Comparison of ENCODE assay signal across 28 cellular contexts in genomic region chr1:223183268-223183862, GRCh38. TPM values are rescaled to one million over a fixed set of nuclear protein-coding genes. Genes with fewer than 3 reads are reported as not detected.
DNase-seq lines count a peak whose midpoint lies in the region; ATAC-seq and TF ChIP-seq lines count a peak whose summit lies in the region.
"Had no signal": no experiment of that assay in that cellular context is flagged by ENCODE, and none has a peak within 500 bp of the region (broad histone marks: within the 10 kb centered on the region; RNA-seq: fewer than 3 reads in every experiment).

No MANE protein-coding gene starts in this region.

- ATAC-seq in activated CD4-positive, alpha-beta T cell treated with anti-CD3 and anti-CD28 coated beads for 36 hours, result peak; percentile 33
- ATAC-seq in activated T-helper 17 cell treated with anti-CD3 and anti-CD28 coated beads, Interleukin-2, amount 50 U/mL, for 72 hours (replicated peaks), result peak; percentile 40
- ATAC-seq in naive thymus-derived CD4-positive, alpha-beta T cell, result peak; percentile 11
- ATAC-seq: body of pancreas, left lobe of liver had no signal

- DNase-seq in activated CD4-positive, alpha-beta T cell treated with anti-CD3 and anti-CD28 coated beads for 36 hours, result no peak
- DNase-seq in activated CD4-positive, alpha-beta T cell treated with anti-CD3 and anti-CD28 coated beads for 4 hours, result no peak
- DNase-seq in GM23248 (peak; percentile 82), ascending aorta (ENCODE audit: low spot score in 2 of 2) (no peak), progenitor cell of endocrine pancreas (ENCODE audit: low spot score, unreplicated experiment) (no peak), Kasumi-1 (lab: John Stamatoyannopoulos, UW) (no peak)
- no peak for DNase-seq in naive thymus-derived CD4-positive, alpha-beta T cell
- DNase-seq: 8988T; activated gamma-delta T cell treated with Interleukin-2 at 50 U/mL for 16 hours; activated T-cell treated with anti-CD3 and anti-CD28 coated beads, Interleukin-2, amount 50 U/mL, for 24 hours; AML-193; body of pancreas; CD4-positive, alpha-beta T cell; DMS 273 treated with DMSO at 0.1 percent for 48 hours; dorsolateral prefrontal cortex; HCEC 1CT; mesenchymal stem cell; NCI-H1048; NCI-H1694; NCI-H748 treated with DMSO at 0.1 percent for 48 hours; ovary; small intestine; stimulated activated naive CD4-positive, alpha-beta T cell treated with Interleukin-2 at 50 U/mL for 16 hours; T1000 had no signal

- peaks cover 21% of the 10 kb centered on the region for H3F3A ChIP-seq in GM23248 (ENCODE audit: insufficient read depth)

- TF ChIP-seq CTCF in ascending aorta (IDR thresholded peaks at IDR 0.05) (no peak), progenitor cell of endocrine pancreas (IDR thresholded peaks at IDR 0.05; ENCODE audit: unreplicated experiment) (no peak)

- in situ Hi-C loops in GM23248 (cut with MboI), result no loop called here

- no peak overlapping the region for H2AFZ ChIP-seq in GM23248

- peaks cover 2% of the 10 kb centered on the region for H3K27me3 Mint-ChIP-seq in activated CD4-positive, alpha-beta T cell treated with anti-CD3 and anti-CD28 coated beads for 36 hours
- H3K27me3 Mint-ChIP-seq in activated T-helper 17 cell treated with anti-CD3 and anti-CD28 coated beads, Interleukin-2, amount 50 U/mL, for 72 hours, result peaks cover 15% of the 10 kb centered on the region
- peaks cover 0 to 18% (median 0%) of the 10 kb centered on the region in 5 donors for H3K27me3 Mint-ChIP-seq in naive thymus-derived CD4-positive, alpha-beta T cell
- peaks cover 31% of the 10 kb centered on the region for H3K27me3 Mint-ChIP-seq in progenitor cell of endocrine pancreas
- H3K27me3 Mint-ChIP-seq: CD4-positive, alpha-beta T cell had no signal

- peaks cover 28% of the 10 kb centered on the region for H3K4me1 ChIP-seq in GM23248 (ENCODE audit: insufficient read depth)
- peaks cover 0 to 13% of the 10 kb centered on the region in 2 donors for H3K4me1 ChIP-seq in naive thymus-derived CD4-positive, alpha-beta T cell (ENCODE audit: control insufficient read depth in 2 of 2, insufficient read depth in 2 of 2, low read length in 2 of 2)
- H3K4me1 ChIP-seq in ascending aorta, result no peaks in the 10 kb centered on the region

- no peaks in the 10 kb centered on the region for H3K79me2 ChIP-seq in GM23248 (ENCODE audit: insufficient read depth)

- H3K36me3 ChIP-seq in GM23248 (ENCODE audit: low read depth), result no peaks in the 10 kb centered on the region
- no peaks in the 10 kb centered on the region for H3K36me3 ChIP-seq in naive thymus-derived CD4-positive, alpha-beta T cell (ENCODE audit: control insufficient read depth in 2 of 3, insufficient read depth in 3 of 3, low read length in 3 of 3)
- H3K36me3 ChIP-seq in ascending aorta, result no peaks in the 10 kb centered on the region
- H3K36me3 ChIP-seq: ovary, SJSA1 had no signal

- no peaks in the 10 kb centered on the region for H3K9me2 ChIP-seq in GM23248 (ENCODE audit: insufficient read depth)

- no peaks in the 10 kb centered on the region for H3K36me3 Mint-ChIP-seq in activated CD4-positive, alpha-beta T cell treated with anti-CD3 and anti-CD28 coated beads for 36 hours (ENCODE audit: low read depth)
- no peaks in the 10 kb centered on the region for H3K36me3 Mint-ChIP-seq in activated T-helper 17 cell treated with anti-CD3 and anti-CD28 coated beads, Interleukin-2, amount 50 U/mL, for 72 hours (ENCODE audit: low read depth)
- no peaks in the 10 kb centered on the region for H3K36me3 Mint-ChIP-seq in naive thymus-derived CD4-positive, alpha-beta T cell
- no peaks in the 10 kb centered on the region for H3K36me3 Mint-ChIP-seq in progenitor cell of endocrine pancreas (ENCODE audit: insufficient read depth)

- CTCF ChIA-PET in activated CD4-positive, alpha-beta T cell treated with anti-CD3 and anti-CD28 coated beads for 36 hours (lab: Charles Lee), result interaction anchor here (0.6 kb wide), 1 partner anchor 13 kb away, joined by 3 read pairs; no protein-coding TSS in a partner anchor
- CTCF ChIA-PET in naive thymus-derived CD4-positive, alpha-beta T cell (lab: Charles Lee), result no interaction called here

- H3K4me3 ChIP-seq in GM23248, result no peak overlapping the region
- no peak overlapping the region for H3K4me3 ChIP-seq in naive thymus-derived CD4-positive, alpha-beta T cell (ENCODE audit: low read length)
- H3K4me3 ChIP-seq in ascending aorta, result no peak overlapping the region
- H3K4me3 ChIP-seq: body of pancreas, dorsolateral prefrontal cortex, ovary, SJSA1 had no signal

- no peaks in the 10 kb centered on the region for H3K9me3 ChIP-seq in GM23248 (ENCODE audit: low read depth)
- H3K9me3 ChIP-seq in naive thymus-derived CD4-positive, alpha-beta T cell (ENCODE audit: control insufficient read depth in 2 of 3, low read length in 3 of 3), result no peaks in the 10 kb centered on the region
- H3K9me3 ChIP-seq in ascending aorta, result no peaks in the 10 kb centered on the region
- H3K9me3 ChIP-seq: body of pancreas, ovary, SJSA1 had no signal

- H3K27me3 ChIP-seq in GM23248 (replicated peaks; ENCODE audit: insufficient read depth), result no peaks in the 10 kb centered on the region
- H3K27me3 ChIP-seq in naive thymus-derived CD4-positive, alpha-beta T cell (ENCODE audit: control insufficient read depth in 2 of 2, insufficient read depth in 2 of 2, low read length in 2 of 2), result no peaks in the 10 kb centered on the region
- no peaks in the 10 kb centered on the region for H3K27me3 ChIP-seq in ascending aorta
- H3K27me3 ChIP-seq: body of pancreas, ovary, SJSA1 had no signal

- WGBS in GM23248 (ENCODE audit: low coverage in 1 of 2, low lambda C conversion rate in 2 of 2, missing lambda C conversion rate in 2 of 2), 2 experiments, result 45 to 46% methylated on average over 9 of the region's 9 CpGs

- H3K9ac ChIP-seq in GM23248, result no peak overlapping the region

- H3K4me2 ChIP-seq in GM23248 (ENCODE audit: unreplicated experiment), result peak overlapping the region; percentile 19

- no peak overlapping the region for H3K4me3 Mint-ChIP-seq in activated CD4-positive, alpha-beta T cell treated with anti-CD3 and anti-CD28 coated beads for 36 hours
- H3K4me3 Mint-ChIP-seq in activated T-helper 17 cell treated with anti-CD3 and anti-CD28 coated beads, Interleukin-2, amount 50 U/mL, for 72 hours, result no peak overlapping the region
- H3K4me3 Mint-ChIP-seq in naive thymus-derived CD4-positive, alpha-beta T cell, result peak overlapping the region in 1 of 10 donors; percentile 42
- H3K4me3 Mint-ChIP-seq in progenitor cell of endocrine pancreas (ENCODE audit: low read depth), result no peak overlapping the region
- H3K4me3 Mint-ChIP-seq: activated T-cell treated with anti-CD3 and anti-CD28 coated beads, Interleukin-2, amount 50 U/mL, for 24 hours had no signal

- H3K4me1 Mint-ChIP-seq in activated CD4-positive, alpha-beta T cell treated with anti-CD3 and anti-CD28 coated beads for 36 hours, result peaks cover 51% of the 10 kb centered on the region
- H3K4me1 Mint-ChIP-seq in activated T-helper 17 cell treated with anti-CD3 and anti-CD28 coated beads, Interleukin-2, amount 50 U/mL, for 72 hours, result peaks cover 8% of the 10 kb centered on the region
- peaks cover 0 to 74% (median 68%) of the 10 kb centered on the region in 7 donors for H3K4me1 Mint-ChIP-seq in naive thymus-derived CD4-positive, alpha-beta T cell
- peaks cover 8% of the 10 kb centered on the region for H3K4me1 Mint-ChIP-seq in progenitor cell of endocrine pancreas (ENCODE audit: low read depth)

- no peak overlapping the region for H3K27ac Mint-ChIP-seq in activated CD4-positive, alpha-beta T cell treated with anti-CD3 and anti-CD28 coated beads for 36 hours
- H3K27ac Mint-ChIP-seq in activated T-helper 17 cell treated with anti-CD3 and anti-CD28 coated beads, Interleukin-2, amount 50 U/mL, for 72 hours, result no peak overlapping the region
- peak overlapping the region in 1 of 9 donors; percentile 78 for H3K27ac Mint-ChIP-seq in naive thymus-derived CD4-positive, alpha-beta T cell
- H3K27ac Mint-ChIP-seq in progenitor cell of endocrine pancreas, result no peak overlapping the region
- H3K27ac Mint-ChIP-seq: activated T-cell treated with anti-CD3 and anti-CD28 coated beads, Interleukin-2, amount 50 U/mL, for 24 hours had no signal

- POLR2A ChIA-PET in activated CD4-positive, alpha-beta T cell treated with anti-CD3 and anti-CD28 coated beads for 36 hours (lab: Charles Lee), result no interaction called here
- POLR2A ChIA-PET in naive thymus-derived CD4-positive, alpha-beta T cell (lab: Charles Lee), result interaction anchor here (0.6 kb wide), 1 partner anchor 13 kb away, joined by 3 read pairs; no protein-coding TSS in a partner anchor

- H3K9me3 Mint-ChIP-seq in activated CD4-positive, alpha-beta T cell treated with anti-CD3 and anti-CD28 coated beads for 36 hours (ENCODE audit: low read depth), result no peaks in the 10 kb centered on the region
- no peaks in the 10 kb centered on the region for H3K9me3 Mint-ChIP-seq in activated T-helper 17 cell treated with anti-CD3 and anti-CD28 coated beads, Interleukin-2, amount 50 U/mL, for 72 hours
- H3K9me3 Mint-ChIP-seq in naive thymus-derived CD4-positive, alpha-beta T cell, result peaks cover 0 to 7% (median 0%) of the 10 kb centered on the region in 11 donors
- H3K9me3 Mint-ChIP-seq in progenitor cell of endocrine pancreas (ENCODE audit: low read depth), result no peaks in the 10 kb centered on the region
- H3K9me3 Mint-ChIP-seq: activated T-cell treated with anti-CD3 and anti-CD28 coated beads, Interleukin-2, amount 50 U/mL, for 24 hours; CD4-positive, alpha-beta T cell had no signal

- intact Hi-C loops in activated CD4-positive, alpha-beta T cell treated with anti-CD3 and anti-CD28 coated beads for 36 hours (cut with DNase I, micrococcal nuclease), result no loop called here
- intact Hi-C loops in naive thymus-derived CD4-positive, alpha-beta T cell (cut with micrococcal nuclease), result no loop called here
- intact Hi-C loops in ascending aorta (cut with DNase I), result no loop called here

- no peaks in the 10 kb centered on the region for H4K20me1 ChIP-seq in GM23248 (ENCODE audit: insufficient read depth)

- H3K27ac ChIP-seq in GM23248 (no peak overlapping the region), ascending aorta (no peak overlapping the region)
- H3K27ac ChIP-seq in naive thymus-derived CD4-positive, alpha-beta T cell (ENCODE audit: low read depth, low read length), result no peak overlapping the region
- H3K27ac ChIP-seq: body of pancreas, dorsolateral prefrontal cortex, ovary, SJSA1 had no signal

RNA-seq across cellular contexts. Expression of gene TLR5, which starts 40.3 kb away (rescaled TPM):
- under 1 TPM; 0.21 to 0.56 TPM for total RNA-seq in activated CD4-positive, alpha-beta T cell treated with anti-CD3 and anti-CD28 coated beads for 36 hours
- not detected in 2 replicates for total RNA-seq in GM23248 (2014; rRNA removed; shearing (Covaris generic))
- polyA plus RNA-seq in GM23248 (2016; fragmentation: Nextera tagmentation; extraction: Ambion mirVana), result 0.16 TPM in 1 of 2 replicates, not detected in the other
- total RNA-seq in activated T-helper 17 cell treated with anti-CD3 and anti-CD28 coated beads, Interleukin-2, amount 50 U/mL, for 72 hours, result under 1 TPM in 1 of 2 donors, not detected in 1; 0.34 TPM
- total RNA-seq in naive thymus-derived CD4-positive, alpha-beta T cell, result 1 to 10 TPM in 4 of 5 experiments, not detected in 1; 3.1 to 8.0 (median 6.6) TPM
- polyA plus RNA-seq in naive thymus-derived CD4-positive, alpha-beta T cell, result 1 to 10 TPM; 3.1 to 3.9 TPM
- total RNA-seq in ascending aorta, result 3.9 TPM
- 3.2 and 3.9 TPM in 2 replicates for total RNA-seq in progenitor cell of endocrine pancreas
- polyA plus RNA-seq: neural cell had no signal
